Comparison of ENCODE assay signal across 12 cellular contexts in genomic region chr20:32463642-32464400, GRCh38.
A peak's percentile ranks its signal among the peaks of the same experiment; 100 is the strongest.
DNase-seq lines count a peak whose midpoint lies in the region; ATAC-seq and TF ChIP-seq lines count a peak whose summit lies in the region.
"Had no signal": no experiment of that assay in that cellular context is flagged by ENCODE, and none has a peak within 500 bp of the region (broad histone marks: within the 10 kb centered on the region; RNA-seq: fewer than 3 reads in every experiment).

No MANE protein-coding gene starts in this region.

- H3K4me3 ChIP-seq in mesenchymal stem cell (ENCODE audit: insufficient read depth in 1 of 2, low read depth in 1 of 2, low read length in 2 of 2) (no peak overlapping the region), spleen (no peak overlapping the region)

- H3K4me1 ChIP-seq in mesenchymal stem cell (ENCODE audit: control insufficient read depth, insufficient read depth, low read depth, low read length), result peaks cover 62% of the 10 kb centered on the region
- H3K4me1 ChIP-seq in spleen, result peaks cover 36 to 72% (median 51%) of the 10 kb centered on the region in 6 donors

- H3K4me1 Mint-ChIP-seq in endothelial cell (ENCODE audit: unreplicated experiment), result peaks cover 33% of the 10 kb centered on the region

- H3K36me3 ChIP-seq in mesenchymal stem cell (ENCODE audit: control insufficient read depth in 1 of 2, insufficient read depth in 2 of 2, low read depth in 1 of 2, low read length in 2 of 2) (peaks cover 5 to 78% of the 10 kb centered on the region in 2 experiments), spleen (peaks cover 0 to 49% (median 0%) of the 10 kb centered on the region in 6 donors)

- H3K18ac ChIP-seq in mesenchymal stem cell (ENCODE audit: low read depth in 1 of 2, low read length in 2 of 2), result peak overlapping the region; percentile 61 to 87

- peak overlapping the region in 1 of 2 experiments; percentile 82 for H2BK12ac ChIP-seq in mesenchymal stem cell (ENCODE audit: low read length in 2 of 2)

- H4K91ac ChIP-seq in mesenchymal stem cell (ENCODE audit: low read length), result peak overlapping the region; percentile 63

- H2BK120ac ChIP-seq in mesenchymal stem cell (ENCODE audit: low read depth, low read length), result no peak overlapping the region

- no peaks in the 10 kb centered on the region for H3K9me3 ChIP-seq in mesenchymal stem cell (ENCODE audit: control insufficient read depth, low read length)
- H3K9me3 ChIP-seq in spleen, result no peaks in the 10 kb centered on the region
- H3K9me3 ChIP-seq: neutrophil had no signal

- H3K27ac ChIP-seq in mesenchymal stem cell (ENCODE audit: low read length, poor library complexity, severe bottlenecking), result peak overlapping the region; percentile 25
- peak overlapping the region in 3 of 8 donors; percentile 18 to 35 (median 27) for H3K27ac ChIP-seq in spleen
- H3K27ac ChIP-seq: VCaP had no signal

- H3K9ac ChIP-seq in mesenchymal stem cell (ENCODE audit: low read length), result no peak overlapping the region

- peaks cover 25% of the 10 kb centered on the region for H3K27me3 Mint-ChIP-seq in endothelial cell (ENCODE audit: unreplicated experiment)

- peak overlapping the region; percentile 3 to 34 for H3K4ac ChIP-seq in mesenchymal stem cell (ENCODE audit: low read depth in 1 of 2, low read length in 2 of 2)

- peak; percentile 39 for DNase-seq in NCI-H2227 treated with DMSO at 0.1 percent for 48 hours (lab: John Stamatoyannopoulos, UW)
- no peak for DNase-seq in endothelial cell (ENCODE audit: low spot score)
- peak; percentile 72 for DNase-seq in mesenchymal stem cell
- peak; percentile 69 for DNase-seq in spleen
- no peak for DNase-seq in activated naive CD4-positive, alpha-beta T cell treated with anti-CD3 and anti-CD28 coated beads, Interleukin-2, amount 50 U/mL, for 72 hours (ENCODE audit: low spot score in 2 of 2)
- DNase-seq in stimulated activated CD4-positive, alpha-beta T cell treated with anti-CD3 and anti-CD28 coated beads, Interleukin-2, amount 100 ng/mL, for 24 hours, result no peak
- no peak for DNase-seq in activated CD8-positive, alpha-beta memory T cell treated with anti-CD3 and anti-CD28 coated beads, Interleukin-2, amount 50 U/mL, for 48 hours
- DNase-seq: activated T-cell treated with anti-CD3 and anti-CD28 coated beads, Interleukin-2, amount 50 U/mL, for 48 hours; RPMI8226 had no signal

- H3K23ac ChIP-seq in mesenchymal stem cell (ENCODE audit: low read length in 2 of 2), result no peak overlapping the region

- H3K4me3 Mint-ChIP-seq in endothelial cell (ENCODE audit: unreplicated experiment), result no peak overlapping the region

- H2BK15ac ChIP-seq in mesenchymal stem cell (ENCODE audit: low read depth, poor library complexity, severe bottlenecking), result peak overlapping the region; percentile 61

- TF ChIP-seq CTCF in endothelial cell (IDR thresholded peaks at IDR 0.05; ENCODE audit: unreplicated experiment) (no peak), spleen (IDR thresholded peaks at IDR 0.05 in 8 of 11, conservative IDR thresholded peaks at IDR 0.05 in 3 of 11) (no peak)

- H2AK5ac ChIP-seq in mesenchymal stem cell (ENCODE audit: low read length, severe bottlenecking), result peak overlapping the region; percentile 67

- no peak for TF ChIP-seq POLR2A in spleen (IDR thresholded peaks at IDR 0.05)

- no peak overlapping the region for H2AFZ ChIP-seq in mesenchymal stem cell (ENCODE audit: low read depth, low read length)

- peak overlapping the region; percentile 53 for H4K8ac ChIP-seq in mesenchymal stem cell (ENCODE audit: low read length)

- no peaks in the 10 kb centered on the region for H3K9me3 Mint-ChIP-seq in endothelial cell (ENCODE audit: unreplicated experiment)
- no peaks in the 10 kb centered on the region for H3K9me3 Mint-ChIP-seq in activated naive CD4-positive, alpha-beta T cell treated with anti-CD3 and anti-CD28 coated beads, Interleukin-2, amount 50 U/mL, for 72 hours

- H3K4me2 ChIP-seq in mesenchymal stem cell (ENCODE audit: low read length, poor library complexity, severe bottlenecking), result no peak overlapping the region

- ATAC-seq in activated naive CD4-positive, alpha-beta T cell treated with anti-CD3 and anti-CD28 coated beads, Interleukin-2, amount 50 U/mL, for 72 hours, result no peak
- no peak for ATAC-seq in HG02870 (IDR thresholded peaks at IDR 0.05; ENCODE audit: unreplicated experiment)

- intact Hi-C loops in spleen (cut with DNase I; ENCODE audit: low total_unique reads), result no loop called here

- H3K14ac ChIP-seq in mesenchymal stem cell (ENCODE audit: low read length in 2 of 2), result peak overlapping the region in 1 of 2 experiments; percentile 2

- H3K36me3 Mint-ChIP-seq in endothelial cell (ENCODE audit: low read depth, unreplicated experiment), result peaks cover 18% of the 10 kb centered on the region
- no peaks in the 10 kb centered on the region for H3K36me3 Mint-ChIP-seq in activated naive CD4-positive, alpha-beta T cell treated with anti-CD3 and anti-CD28 coated beads, Interleukin-2, amount 50 U/mL, for 72 hours

- H3K27me3 ChIP-seq in mesenchymal stem cell (ENCODE audit: control insufficient read depth in 1 of 2, insufficient read depth in 1 of 2, low read length in 2 of 2), result no peaks in the 10 kb centered on the region
- no peaks in the 10 kb centered on the region for H3K27me3 ChIP-seq in spleen (replicated peaks in 1 of 7)
- H3K27me3 ChIP-seq: neutrophil had no signal

- peaks cover 15% of the 10 kb centered on the region for H3K79me1 ChIP-seq in mesenchymal stem cell (replicated peaks; ENCODE audit: low read length, poor library complexity, severe bottlenecking)

- no peak overlapping the region for H2BK5ac ChIP-seq in mesenchymal stem cell (ENCODE audit: low read depth, low read length, poor library complexity, severe bottlenecking)

- peak overlapping the region; percentile 67 for H3K27ac Mint-ChIP-seq in endothelial cell (ENCODE audit: unreplicated experiment)
- H3K27ac Mint-ChIP-seq in activated naive CD4-positive, alpha-beta T cell treated with anti-CD3 and anti-CD28 coated beads, Interleukin-2, amount 50 U/mL, for 72 hours, result no peak overlapping the region

- 69% methylated on average over 28 of the region's 28 CpGs for WGBS in mesenchymal stem cell
- 76 to 92% (median 84%) methylated on average over 17 to 28 of the region's 28 CpGs for WGBS in spleen, 5 donors

Comparison
In these comparisons a context has a peak if more than half of its experiments do, and no peak if none do; other contexts are left out.
1. DNase-seq: peak in NCI-H2227 treated with DMSO at 0.1 percent for 48 hours (single experiment), mesenchymal stem cell (single experiment) and spleen (single experiment); none in endothelial cell (single experiment), activated naive CD4-positive, alpha-beta T cell treated with anti-CD3 and anti-CD28 coated beads, Interleukin-2, amount 50 U/mL, for 72 hours (0 of 2), stimulated activated CD4-positive, alpha-beta T cell treated with anti-CD3 and anti-CD28 coated beads, Interleukin-2, amount 100 ng/mL, for 24 hours (0 of 2) and activated CD8-positive, alpha-beta memory T cell treated with anti-CD3 and anti-CD28 coated beads, Interleukin-2, amount 50 U/mL, for 48 hours (single experiment).